In genomic region chr13:41199526-41199925, GRCh38 we compare ENCODE assay signal across 9 cellular contexts. TPM values are rescaled to one million over a fixed set of nuclear protein-coding genes. Genes with fewer than 3 reads are reported as not detected.
DNase-seq lines count a peak whose midpoint lies in the region; ATAC-seq and TF ChIP-seq lines count a peak whose summit lies in the region.
"Had no signal": no experiment of that assay in that cellular context is flagged by ENCODE, and none has a peak within 500 bp of the region (broad histone marks: within the 10 kb centered on the region; RNA-seq: fewer than 3 reads in every experiment).

No MANE protein-coding gene starts in this region.

- ATAC-seq in HG02884 (IDR thresholded peaks at IDR 0.05; ENCODE audit: unreplicated experiment): peak; percentile 79

- TF ChIP-seq CTCF in progenitor cell of endocrine pancreas (IDR thresholded peaks at IDR 0.05; ENCODE audit: unreplicated experiment): no peak

- peak; percentile 67 for DNase-seq in DMS79 (lab: John Stamatoyannopoulos, UW)
- DNase-seq in GM19238 (ENCODE audit: insufficient read length, low spot score): peak; percentile 12
- peak; percentile 57 for DNase-seq in NCI-H526 treated with DMSO at 0.1 percent for 48 hours (lab: John Stamatoyannopoulos, UW)
- no peak for DNase-seq in kidney tubule cell (ENCODE audit: low spot score)
- no peak for DNase-seq in progenitor cell of endocrine pancreas (ENCODE audit: low spot score, unreplicated experiment)
- DNase-seq in effector CD8-positive, alpha-beta T cell (lab: John Stamatoyannopoulos, UW): no peak
- no peak for DNase-seq in OCI-M2 (lab: John Stamatoyannopoulos, UW; ENCODE audit: unreplicated experiment)
- DNase-seq: activated CD8-positive, alpha-beta memory T cell treated with anti-CD3 and anti-CD28 coated beads for 24 hours had no signal

- H3K9me3 Mint-ChIP-seq in progenitor cell of endocrine pancreas (ENCODE audit: low read depth): no peaks in the 10 kb centered on the region

- H3K4me3 Mint-ChIP-seq in progenitor cell of endocrine pancreas (ENCODE audit: low read depth): no peak overlapping the region

- H3K27me3 Mint-ChIP-seq in progenitor cell of endocrine pancreas: no peaks in the 10 kb centered on the region

- H3K4me1 Mint-ChIP-seq in progenitor cell of endocrine pancreas (ENCODE audit: low read depth): no peaks in the 10 kb centered on the region

- no peak overlapping the region for H3K27ac Mint-ChIP-seq in progenitor cell of endocrine pancreas

- H3K36me3 Mint-ChIP-seq in progenitor cell of endocrine pancreas (ENCODE audit: insufficient read depth): no peaks in the 10 kb centered on the region

RNA-seq across cellular contexts. Expression of gene KBTBD7, which starts 5.2 kb away (rescaled TPM):
- total RNA-seq in progenitor cell of endocrine pancreas: 12.0 and 14.4 TPM in 2 replicates

Comparison
In these comparisons a context has a peak if more than half of its experiments do, and no peak if none do; other contexts are left out.
1. DNase-seq: peak in DMS79 (single experiment), GM19238 (single experiment) and NCI-H526 treated with DMSO at 0.1 percent for 48 hours (single experiment); none in kidney tubule cell (single experiment), progenitor cell of endocrine pancreas (single experiment), effector CD8-positive, alpha-beta T cell (single experiment) and OCI-M2 (single experiment).